In genomic region chr2:46350030-46350699, GRCh38 we compare ENCODE assay signal across 14 cellular contexts. TPM values are rescaled to one million over a fixed set of nuclear protein-coding genes. Genes with fewer than 3 reads are reported as not detected.
DNase-seq lines count a peak whose midpoint lies in the region; ATAC-seq and TF ChIP-seq lines count a peak whose summit lies in the region.
"Had no signal": no experiment of that assay in that cellular context is flagged by ENCODE, and none has a peak within 500 bp of the region (broad histone marks: within the 10 kb centered on the region; RNA-seq: fewer than 3 reads in every experiment).

No MANE protein-coding gene starts in this region.

- no peaks in the 10 kb centered on the region for H3K27me3 ChIP-seq in gastroesophageal sphincter
- no peaks in the 10 kb centered on the region for H3K27me3 ChIP-seq in upper lobe of left lung

- no peak for ATAC-seq in gastroesophageal sphincter
- no peak for ATAC-seq in upper lobe of left lung (ENCODE audit: low FRiP score in 2 of 2)
- no peak for ATAC-seq in GM21367 (IDR thresholded peaks at IDR 0.05; ENCODE audit: unreplicated experiment)
- ATAC-seq in GM18868 (IDR thresholded peaks at IDR 0.05; ENCODE audit: unreplicated experiment): no peak

- no peaks in the 10 kb centered on the region for H3K9me3 ChIP-seq in gastroesophageal sphincter
- H3K9me3 ChIP-seq in upper lobe of left lung: no peaks in the 10 kb centered on the region

- peaks cover 0 to 49% (median 0%) of the 10 kb centered on the region in 3 donors for H3K4me1 ChIP-seq in gastroesophageal sphincter
- H3K4me1 ChIP-seq in upper lobe of left lung: peaks cover 91 to 99% (median 96%) of the 10 kb centered on the region in 4 donors

- CTCF ChIA-PET in activated naive CD4-positive, alpha-beta T cell treated with anti-CD3 and anti-CD28 coated beads, Interleukin-2, amount 10 ng/mL, durations not matched to agents 7 days and 5 days (lab: Charles Lee): interaction anchor here (1.0 to 1.4 kb wide), 3 partner anchors 16 to 287 kb away, joined by 4 read pairs; no protein-coding TSS in a partner anchor
- CTCF ChIA-PET in activated CD4-positive, alpha-beta memory T cell treated with anti-CD3 and anti-CD28 coated beads for 36 hours (lab: Charles Lee): interaction anchor here (0.6 kb wide), 1 partner anchor 282 kb away, joined by 3 read pairs; no protein-coding TSS in a partner anchor

- TF ChIP-seq POLR2A in gastroesophageal sphincter (IDR thresholded peaks at IDR 0.05) (no peak), upper lobe of left lung (IDR thresholded peaks at IDR 0.05) (no peak)

- H3K4me3 ChIP-seq in gastroesophageal sphincter (no peak overlapping the region), upper lobe of left lung (no peak overlapping the region)
- H3K4me3 ChIP-seq: SK-N-MC, smooth muscle cell had no signal

- peaks cover 91% of the 10 kb centered on the region for H3K4me1 Mint-ChIP-seq in activated naive CD4-positive, alpha-beta T cell treated with anti-CD3 and anti-CD28 coated beads, Interleukin-2, amount 10 ng/mL, durations not matched to agents 7 days and 5 days
- H3K4me1 Mint-ChIP-seq in activated CD4-positive, alpha-beta memory T cell treated with anti-CD3 and anti-CD28 coated beads for 36 hours (ENCODE audit: low read depth): peaks cover 50% of the 10 kb centered on the region

- peaks cover 0 to 49% of the 10 kb centered on the region in 2 donors for H3K36me3 ChIP-seq in gastroesophageal sphincter
- H3K36me3 ChIP-seq in upper lobe of left lung: peaks cover 14 to 100% (median 48%) of the 10 kb centered on the region in 4 donors

- intact Hi-C loops in activated CD4-positive, alpha-beta memory T cell treated with anti-CD3 and anti-CD28 coated beads for 36 hours (cut with micrococcal nuclease): loop anchor here (5.0 kb wide), 1 partner anchor 53 kb away; the partner anchor contains the start of gene EPAS1

- H3K27ac ChIP-seq in gastroesophageal sphincter (peak overlapping the region in 3 of 4 donors; percentile 38 to 73 (median 63)), upper lobe of left lung (peak overlapping the region; percentile 72 to 79 (median 76))
- H3K27ac ChIP-seq: SK-N-MC had no signal

- TF ChIP-seq EP300 in gastroesophageal sphincter (IDR thresholded peaks at IDR 0.05): no peak
- peak in 1 of 4 donors; percentile 30 for TF ChIP-seq EP300 in upper lobe of left lung (IDR thresholded peaks at IDR 0.05)

- H3K27me3 Mint-ChIP-seq in activated naive CD4-positive, alpha-beta T cell treated with anti-CD3 and anti-CD28 coated beads, Interleukin-2, amount 10 ng/mL, durations not matched to agents 7 days and 5 days: peaks cover 7% of the 10 kb centered on the region
- no peaks in the 10 kb centered on the region for H3K27me3 Mint-ChIP-seq in activated CD4-positive, alpha-beta memory T cell treated with anti-CD3 and anti-CD28 coated beads for 36 hours

- H3K4me3 Mint-ChIP-seq in activated naive CD4-positive, alpha-beta T cell treated with anti-CD3 and anti-CD28 coated beads, Interleukin-2, amount 10 ng/mL, durations not matched to agents 7 days and 5 days: peak overlapping the region; percentile 69
- H3K4me3 Mint-ChIP-seq in activated CD4-positive, alpha-beta memory T cell treated with anti-CD3 and anti-CD28 coated beads for 36 hours: no peak overlapping the region

- POLR2A ChIA-PET in activated CD4-positive, alpha-beta memory T cell treated with anti-CD3 and anti-CD28 coated beads for 36 hours (lab: Charles Lee): no interaction called here

- DNase-seq in activated naive CD4-positive, alpha-beta T cell treated with anti-CD3 and anti-CD28 coated beads, Interleukin-2, amount 10 ng/mL, durations not matched to agents 7 days and 5 days: peak; percentile 31
- DNase-seq in activated naive CD4-positive, alpha-beta T cell treated with Interleukin-2 at 50 U/mL for 16 hours: no peak
- DNase-seq in activated CD4-positive, alpha-beta memory T cell treated with anti-CD3 and anti-CD28 coated beads for 36 hours: no peak
- DNase-seq in upper lobe of left lung: no peak
- no peak for DNase-seq in stimulated activated naive CD4-positive, alpha-beta T cell treated with Interleukin-2 at 50 U/mL for 16 hours (lab: John Stamatoyannopoulos, UW)
- DNase-seq: activated CD4-positive, alpha-beta T cell treated with anti-CD3 and anti-CD28 coated beads for 1 hour; HCEC 1CT; NCI-H1694; NCI-H748 treated with DMSO at 0.1 percent for 48 hours had no signal

- TF ChIP-seq CTCF in gastroesophageal sphincter (IDR thresholded peaks at IDR 0.05) (no peak), upper lobe of left lung (IDR thresholded peaks at IDR 0.05) (no peak)

- H3K27ac Mint-ChIP-seq in activated naive CD4-positive, alpha-beta T cell treated with anti-CD3 and anti-CD28 coated beads, Interleukin-2, amount 10 ng/mL, durations not matched to agents 7 days and 5 days: peak overlapping the region; percentile 99
- H3K27ac Mint-ChIP-seq in activated CD4-positive, alpha-beta memory T cell treated with anti-CD3 and anti-CD28 coated beads for 36 hours: peak overlapping the region; percentile 91

- H3K9me3 Mint-ChIP-seq in activated naive CD4-positive, alpha-beta T cell treated with anti-CD3 and anti-CD28 coated beads, Interleukin-2, amount 10 ng/mL, durations not matched to agents 7 days and 5 days: peaks cover 3% of the 10 kb centered on the region
- no peaks in the 10 kb centered on the region for H3K9me3 Mint-ChIP-seq in activated CD4-positive, alpha-beta memory T cell treated with anti-CD3 and anti-CD28 coated beads for 36 hours

- 57 to 100% methylated on average over 2 to 9 of the region's 9 CpGs for WGBS in gastroesophageal sphincter (ENCODE audit: low coverage in 1 of 2), 2 donors
- 39 to 41% methylated on average over 9 of the region's 9 CpGs for WGBS in upper lobe of left lung, 2 donors

- H3K36me3 Mint-ChIP-seq in activated naive CD4-positive, alpha-beta T cell treated with anti-CD3 and anti-CD28 coated beads, Interleukin-2, amount 10 ng/mL, durations not matched to agents 7 days and 5 days: peaks cover 51% of the 10 kb centered on the region
- H3K36me3 Mint-ChIP-seq in activated CD4-positive, alpha-beta memory T cell treated with anti-CD3 and anti-CD28 coated beads for 36 hours: peaks cover 4% of the 10 kb centered on the region

RNA-seq across cellular contexts. Expression of gene EPAS1, which starts 53.0 kb away (rescaled TPM):
- 10 to 100 TPM; 51.0 to 54.6 TPM for total RNA-seq in activated CD4-positive, alpha-beta memory T cell treated with anti-CD3 and anti-CD28 coated beads for 36 hours
- 100 to 1,000 TPM; 101 to 152 (median 131) TPM for total RNA-seq in gastroesophageal sphincter
- total RNA-seq in upper lobe of left lung: 1,000 to 10,000 TPM in 4 of 6 donors, 100 to 1,000 TPM in 2; 440 to 1,878 (median 1,131) TPM
